Comparison of ENCODE assay signal across 9 cellular contexts in genomic region chr11:88179141-88179540, GRCh38. TPM values are rescaled to one million over a fixed set of nuclear protein-coding genes. Genes with fewer than 3 reads are reported as not detected.
DNase-seq lines count a peak whose midpoint lies in the region; ATAC-seq, FAIRE-seq and TF ChIP-seq lines count a peak whose summit lies in the region.
"Had no signal": no experiment of that assay in that cellular context is flagged by ENCODE, and none has a peak within 500 bp of the region (broad histone marks: within the 10 kb centered on the region; RNA-seq: fewer than 3 reads in every experiment).

No MANE protein-coding gene starts in this region.

- H3K27ac ChIP-seq in esophagus muscularis mucosa (replicated peaks in 1 of 4), result no peak overlapping the region
- H3K27ac ChIP-seq: HL-60 had no signal

- no peaks in the 10 kb centered on the region for H3K27me3 Mint-ChIP-seq in natural killer cell treated with Interleukin-12 subunit alpha and Interleukin-12 subunit beta and Interleukin-15 and Interleukin-18, amount 100 ng/mL, for 72 hours

- no peak for TF ChIP-seq CTCF in esophagus muscularis mucosa (IDR thresholded peaks at IDR 0.05)

- no peaks in the 10 kb centered on the region for H3K9me3 Mint-ChIP-seq in natural killer cell treated with Interleukin-12 subunit alpha and Interleukin-12 subunit beta and Interleukin-15 and Interleukin-18, amount 100 ng/mL, for 72 hours

- no peaks in the 10 kb centered on the region for H3K36me3 Mint-ChIP-seq in natural killer cell treated with Interleukin-12 subunit alpha and Interleukin-12 subunit beta and Interleukin-15 and Interleukin-18, amount 100 ng/mL, for 72 hours

- H3K4me1 Mint-ChIP-seq in natural killer cell treated with Interleukin-12 subunit alpha and Interleukin-12 subunit beta and Interleukin-15 and Interleukin-18, amount 100 ng/mL, for 72 hours (ENCODE audit: low read depth in 2 of 2), result peaks cover 33 to 35% of the 10 kb centered on the region in 2 donors

- H3K4me3 Mint-ChIP-seq in natural killer cell treated with Interleukin-12 subunit alpha and Interleukin-12 subunit beta and Interleukin-15 and Interleukin-18, amount 100 ng/mL, for 72 hours, result peak overlapping the region; percentile 62

- FAIRE-seq in RCC 7860 (lab: Jason Lieb, UNC), result peak; percentile 73

- peaks cover 0 to 4% (median 0%) of the 10 kb centered on the region in 4 donors for H3K27me3 ChIP-seq in esophagus muscularis mucosa

- intact Hi-C loops in esophagus muscularis mucosa (cut with DNase I), result no loop called here

- H3K4me3 ChIP-seq in esophagus muscularis mucosa, result no peak overlapping the region

- peaks cover 14 to 17% (median 14%) of the 10 kb centered on the region in 4 donors for H3K4me1 ChIP-seq in esophagus muscularis mucosa

- H3K9me3 ChIP-seq in esophagus muscularis mucosa, result no peaks in the 10 kb centered on the region

- DNase-seq in RCC 7860 (ENCODE audit: low spot score) (peak; percentile 56), esophagus muscularis mucosa (ENCODE audit: extremely low spot score) (no peak), SIG-M5 treated with dmso at 0.1 percent for 504 hours (lab: John Stamatoyannopoulos, UW; ENCODE audit: unreplicated experiment) (no peak), GOT3 (lab: John Stamatoyannopoulos, UW) (no peak), midbrain (lab: John Stamatoyannopoulos, UW) (no peak)
- DNase-seq in natural killer cell treated with Interleukin-12 subunit alpha and Interleukin-12 subunit beta and Interleukin-15 and Interleukin-18, amount 100 ng/mL, for 72 hours (ENCODE audit: low spot score), result no peak

- ATAC-seq in GM19035 (IDR thresholded peaks at IDR 0.05; ENCODE audit: unreplicated experiment), result peak; percentile 50
- peak; percentile 68 for ATAC-seq in HG02798 (IDR thresholded peaks at IDR 0.05; ENCODE audit: poor library complexity, unreplicated experiment)
- peak; percentile 72 to 83 for ATAC-seq in natural killer cell treated with Interleukin-12 subunit alpha and Interleukin-12 subunit beta and Interleukin-15 and Interleukin-18, amount 100 ng/mL, for 72 hours

- peak overlapping the region; percentile 2 to 9 for H3K27ac Mint-ChIP-seq in natural killer cell treated with Interleukin-12 subunit alpha and Interleukin-12 subunit beta and Interleukin-15 and Interleukin-18, amount 100 ng/mL, for 72 hours

- no peaks in the 10 kb centered on the region for H3K36me3 ChIP-seq in esophagus muscularis mucosa

- no peak for TF ChIP-seq POLR2A in esophagus muscularis mucosa (IDR thresholded peaks at IDR 0.05; ENCODE audit: low read depth)

- WGBS in esophagus muscularis mucosa, result 81% methylated on average over 2 of the region's 2 CpGs

- TF ChIP-seq EP300 in esophagus muscularis mucosa (IDR thresholded peaks at IDR 0.05), result no peak

RNA-seq across cellular contexts. Expression of gene RAB38, which starts 3.9 kb away (rescaled TPM):
- total RNA-seq in natural killer cell treated with Interleukin-12 subunit alpha and Interleukin-12 subunit beta and Interleukin-15 and Interleukin-18, amount 100 ng/mL, for 72 hours, result 1 to 10 TPM; 2.2 to 7.2 TPM
- 1 to 10 TPM in 1 of 4 donors, under 1 TPM in 3; 0.75 to 2.1 (median 0.80) TPM for total RNA-seq in esophagus muscularis mucosa
